ENCODE assay signal across 22 cellular contexts in genomic region chr3:180116658-180117057, GRCh38.
DNase-seq lines count a peak whose midpoint lies in the region; ATAC-seq and TF ChIP-seq lines count a peak whose summit lies in the region.
"Had no signal": no experiment of that assay in that cellular context is flagged by ENCODE, and none has a peak within 500 bp of the region (broad histone marks: within the 10 kb centered on the region; RNA-seq: fewer than 3 reads in every experiment).

No MANE protein-coding gene starts in this region.

- peaks cover 15% of the 10 kb centered on the region for H3K4me1 Mint-ChIP-seq in brain

- H3K4me3 Mint-ChIP-seq in brain, result peak overlapping the region in 3 of 5 experiments; percentile 1 to 59 (median 48)
- H3K4me3 Mint-ChIP-seq: CD8-positive, alpha-beta T cell had no signal

- H2AFZ ChIP-seq in parathyroid adenoma, result peak overlapping the region; percentile 1

- H3K9me3 ChIP-seq in HUES48 (ENCODE audit: control insufficient read depth, insufficient read depth, low read length) (no peaks in the 10 kb centered on the region), iPS-20b (ENCODE audit: insufficient read depth, low read depth, low read length) (no peaks in the 10 kb centered on the region), parathyroid adenoma (ENCODE audit: control insufficient read depth, low read length) (no peaks in the 10 kb centered on the region)
- H3K9me3 ChIP-seq: SJSA1 had no signal

- H3K9ac ChIP-seq in HUES48 (ENCODE audit: low read depth, low read length), result no peak overlapping the region
- peak overlapping the region; percentile 67; the same call in 1 of the 2 replicates for H3K9ac ChIP-seq in iPS-20b (ENCODE audit: low read depth, low read length)
- no peak overlapping the region for H3K9ac ChIP-seq in parathyroid adenoma
- H3K9ac ChIP-seq: KMS-11 had no signal

- H3K27me3 ChIP-seq in HUES48 (ENCODE audit: control insufficient read depth, insufficient read depth, low read length) (no peaks in the 10 kb centered on the region), iPS-20b (ENCODE audit: insufficient read depth, low read length) (no peaks in the 10 kb centered on the region), parathyroid adenoma (ENCODE audit: control insufficient read depth, insufficient read depth, low read length) (no peaks in the 10 kb centered on the region)
- H3K27me3 ChIP-seq: SJSA1 had no signal

- no peak for ATAC-seq in GM18520 (IDR thresholded peaks at IDR 0.05; ENCODE audit: unreplicated experiment)
- ATAC-seq in GM21825 (IDR thresholded peaks at IDR 0.05; ENCODE audit: unreplicated experiment), result no peak
- ATAC-seq: CD8-positive, alpha-beta T cell; Right ventricle myocardium inferior had no signal

- H3K27ac Mint-ChIP-seq in brain, result peak overlapping the region in 1 of 5 experiments; percentile 91
- H3K27ac Mint-ChIP-seq: CD8-positive, alpha-beta T cell had no signal

- H3K4me3 ChIP-seq in HUES48 (ENCODE audit: low read depth, low read length), result 0 out of 2 replicates have a peak overlapping the region, but pooled peaks have one; percentile 4
- peak overlapping the region; percentile 32; the same call in 1 of the 2 replicates for H3K4me3 ChIP-seq in iPS-20b (ENCODE audit: low read length)
- H3K4me3 ChIP-seq in parathyroid adenoma (ENCODE audit: low read depth, low read length), result no peak overlapping the region
- H3K4me3 ChIP-seq: SJSA1 had no signal

- H3K4me1 ChIP-seq in HUES48 (ENCODE audit: control insufficient read depth, insufficient read depth, low read length), result peaks cover 38% of the 10 kb centered on the region
- H3K4me1 ChIP-seq in iPS-20b (ENCODE audit: insufficient read depth, low read length), result peaks cover 38% of the 10 kb centered on the region
- H3K4me1 ChIP-seq in parathyroid adenoma, result peaks cover 21% of the 10 kb centered on the region
- H3K4me1 ChIP-seq: SJSA1 had no signal

- DNase-seq in NCI-H2227 treated with DMSO at 0.1 percent for 48 hours (lab: John Stamatoyannopoulos, UW) (no peak), NCI-H524 treated with DMSO at 0.1 percent for 48 hours (lab: John Stamatoyannopoulos, UW) (no peak)
- DNase-seq: ACHN; C1 segment of cervical spinal cord; Calu3; CD8-positive, alpha-beta T cell; DMS53; GF-D8; HCEC 1CT; IMR-90; NCI-H1105 treated with DMSO at 0.1 percent for 48 hours; NCI-H2081; NCI-H526 treated with DMSO at 0.1 percent for 48 hours had no signal

- H3K27ac ChIP-seq in HUES48 (ENCODE audit: low read depth, low read length) (peak overlapping the region; percentile 67), iPS-20b (ENCODE audit: low read length) (peak overlapping the region; percentile 79), parathyroid adenoma (no peak overlapping the region)
- H3K27ac ChIP-seq: KMS-11, SJSA1 had no signal

- peaks cover 0 to 7% (median 0%) of the 10 kb centered on the region in 5 experiments for H3K9me3 Mint-ChIP-seq in brain

- H3K36me3 ChIP-seq in HUES48 (ENCODE audit: control insufficient read depth, insufficient read depth, low read length) (no peaks in the 10 kb centered on the region), iPS-20b (ENCODE audit: insufficient read depth, low read depth, low read length) (no peaks in the 10 kb centered on the region), parathyroid adenoma (ENCODE audit: control insufficient read depth, insufficient read depth, low read length) (no peaks in the 10 kb centered on the region)
- H3K36me3 ChIP-seq: SJSA1 had no signal

- H3K79me2 ChIP-seq in parathyroid adenoma, result no peaks in the 10 kb centered on the region

- H3K4me2 ChIP-seq in parathyroid adenoma (ENCODE audit: low read length), result no peak overlapping the region
- H3K4me2 ChIP-seq: KMS-11 had no signal

- TF ChIP-seq CTCF in brain (conservative IDR thresholded peaks at IDR 0.05) (no peak), parathyroid adenoma (IDR thresholded peaks at IDR 0.05) (no peak)

- no peaks in the 10 kb centered on the region for H3K36me3 Mint-ChIP-seq in brain
- H3K36me3 Mint-ChIP-seq: CD8-positive, alpha-beta T cell had no signal

- no peaks in the 10 kb centered on the region for H3K27me3 Mint-ChIP-seq in brain
